ENCODE assay signal across 8 cellular contexts in genomic region chr16:30534368-30535105, GRCh38. TPM values are rescaled to one million over a fixed set of nuclear protein-coding genes. Genes with fewer than 3 reads are reported as not detected.
DNase-seq lines count a peak whose midpoint lies in the region; ATAC-seq lines count a peak whose summit lies in the region.

Gene ZNF747, minus strand, starts transcription at chr16:30534858. Its CDS starts 179 bp downstream, at chr16:30534679.

- H3K4me3 Mint-ChIP-seq in activated CD8-positive, alpha-beta memory T cell treated with anti-CD3 and anti-CD28 coated beads, Interleukin-2, amount 10 ng/mL, durations not matched to agents 7 days and 5 days, result peak within 1 kb of the TSS; percentile 82
- H3K4me3 Mint-ChIP-seq in effector memory CD8-positive, alpha-beta T cell, result peak within 1 kb of the TSS; percentile 97 to 99

- H3K36me3 Mint-ChIP-seq in activated CD8-positive, alpha-beta memory T cell treated with anti-CD3 and anti-CD28 coated beads, Interleukin-2, amount 10 ng/mL, durations not matched to agents 7 days and 5 days, result peaks cover 22% of the 10 kb centered on the region
- H3K36me3 Mint-ChIP-seq in effector memory CD8-positive, alpha-beta T cell (ENCODE audit: insufficient read depth), result peaks cover 26% of the 10 kb centered on the region

- H3K27me3 Mint-ChIP-seq in activated CD8-positive, alpha-beta memory T cell treated with anti-CD3 and anti-CD28 coated beads, Interleukin-2, amount 10 ng/mL, durations not matched to agents 7 days and 5 days, result no peaks in the 10 kb centered on the region
- H3K27me3 Mint-ChIP-seq in effector memory CD8-positive, alpha-beta T cell, result no peaks in the 10 kb centered on the region

- H3K27ac Mint-ChIP-seq in activated CD8-positive, alpha-beta memory T cell treated with anti-CD3 and anti-CD28 coated beads, Interleukin-2, amount 10 ng/mL, durations not matched to agents 7 days and 5 days, result peak within 1 kb of the TSS; percentile 96
- peak within 1 kb of the TSS; percentile 97 to 98 for H3K27ac Mint-ChIP-seq in effector memory CD8-positive, alpha-beta T cell

- no peaks in the 10 kb centered on the region for H3K9me3 Mint-ChIP-seq in activated CD8-positive, alpha-beta memory T cell treated with anti-CD3 and anti-CD28 coated beads, Interleukin-2, amount 10 ng/mL, durations not matched to agents 7 days and 5 days (ENCODE audit: low read depth)
- no peaks in the 10 kb centered on the region for H3K9me3 Mint-ChIP-seq in effector memory CD8-positive, alpha-beta T cell

- peak; percentile 74 for ATAC-seq in GM19372 (IDR thresholded peaks at IDR 0.05; ENCODE audit: low read depth, unreplicated experiment)
- peak; percentile 86 for ATAC-seq in activated CD8-positive, alpha-beta memory T cell treated with anti-CD3 and anti-CD28 coated beads, Interleukin-2, amount 10 ng/mL, durations not matched to agents 7 days and 5 days
- peak; percentile 81 for ATAC-seq in effector memory CD8-positive, alpha-beta T cell (replicated peaks)

- peaks cover 30% of the 10 kb centered on the region for H3K4me1 Mint-ChIP-seq in activated CD8-positive, alpha-beta memory T cell treated with anti-CD3 and anti-CD28 coated beads, Interleukin-2, amount 10 ng/mL, durations not matched to agents 7 days and 5 days
- H3K4me1 Mint-ChIP-seq in effector memory CD8-positive, alpha-beta T cell (ENCODE audit: low read depth in 2 of 2), result peaks cover 18 to 19% of the 10 kb centered on the region in 2 donors

- CTCF ChIA-PET in activated CD8-positive, alpha-beta memory T cell treated with anti-CD3 and anti-CD28 coated beads, Interleukin-2, amount 10 ng/mL, durations not matched to agents 7 days and 5 days (lab: Charles Lee), result interaction anchor here (0.6 to 4.3 kb wide), 26 partner anchors 15 to 408 kb away, joined by 3 to 60 read pairs (median 8); partner anchors contain the start of genes DCTPP1, ITGAL, ZNF688 and ZNF689

- DNase-seq in C1 segment of cervical spinal cord (lab: John Stamatoyannopoulos, UW), result peak; percentile 38 to 96 (median 92)
- DNase-seq in HUDEP-2 (lab: John Stamatoyannopoulos, UW; ENCODE audit: unreplicated experiment in 76 of 76), result peak in 71 of 76 experiments; percentile 18 to 90 (median 80)
- peak; percentile 77 for DNase-seq in NOMO-1 treated with dmso at 0.1 percent for 144 hours (lab: John Stamatoyannopoulos, UW; ENCODE audit: unreplicated experiment)
- peak; percentile 94 for DNase-seq in activated CD8-positive, alpha-beta memory T cell treated with anti-CD3 and anti-CD28 coated beads, Interleukin-2, amount 10 ng/mL, durations not matched to agents 7 days and 5 days
- DNase-seq in effector memory CD8-positive, alpha-beta T cell, result peak; percentile 86 to 90 (median 88)
- DNase-seq in mesenteric fat pad (ENCODE audit: low spot score), result peak; percentile 97
- peak; percentile 84 for DNase-seq in stimulated activated CD8-positive, alpha-beta memory T cell treated with anti-CD3 and anti-CD28 coated beads, Interleukin-15, amount 100 ng/mL, for 1 hour (ENCODE audit: low read depth)

RNA-seq across cellular contexts. Expression of gene ZNF747, which starts in this region (rescaled TPM):
- 10 to 100 TPM; 11.3 to 13.2 TPM for total RNA-seq in activated CD8-positive, alpha-beta memory T cell treated with anti-CD3 and anti-CD28 coated beads, Interleukin-2, amount 10 ng/mL, durations not matched to agents 7 days and 5 days
- 9.6 TPM for total RNA-seq in mesenteric fat pad

Comparison
In these comparisons a context has a peak if more than half of its experiments do, and no peak if none do; other contexts are left out.
1. Peak in every context shown above with its lines: DNase-seq and ATAC-seq.